In the genomic region with DNA sequence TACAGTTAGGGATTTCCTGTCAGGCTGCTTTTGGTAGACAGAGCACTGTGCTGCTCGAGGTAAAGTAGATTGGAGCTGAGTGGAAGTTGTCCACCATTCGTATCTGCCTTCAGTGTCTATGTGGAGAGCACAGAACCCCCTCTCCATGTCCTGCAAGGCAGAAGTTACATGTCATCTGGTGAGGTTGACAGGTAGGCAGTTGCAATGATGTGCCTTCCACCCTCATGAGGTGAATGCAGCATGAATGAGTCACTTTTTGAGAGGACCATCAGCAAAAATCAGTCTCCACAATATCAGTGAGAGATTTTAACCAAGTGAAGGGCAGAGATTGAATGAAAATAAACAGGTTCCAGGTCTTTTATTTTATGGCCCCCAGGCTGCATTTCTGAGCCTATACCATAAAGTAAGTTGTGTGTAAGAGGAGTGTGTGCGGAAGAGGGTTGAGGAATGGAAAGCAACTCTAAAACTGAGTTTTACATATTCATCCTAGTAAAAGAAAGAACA, we compare ENCODE assay signal across 17 cellular contexts. TPM values are rescaled to one million over a fixed set of nuclear protein-coding genes. Genes with fewer than 3 reads are reported as not detected.
A peak's percentile ranks its signal among the peaks of the same experiment; 100 is the strongest.
DNase-seq lines count a peak whose midpoint lies in the region.
"Had no signal": no experiment of that assay in that cellular context is flagged by ENCODE, and none has a peak within 500 bp of the region (broad histone marks: within the 10 kb centered on the region; RNA-seq: fewer than 3 reads in every experiment).

No MANE protein-coding gene starts in this region.

- DNase-seq in DMS53 (lab: John Stamatoyannopoulos, UW) (peak; percentile 30), DMS53 treated with DMSO at 0.1 percent for 48 hours (lab: John Stamatoyannopoulos, UW; ENCODE audit: unreplicated experiment) (no peak), NCI-H69 (lab: John Stamatoyannopoulos, UW) (peak; percentile 29), kidney tubule cell (ENCODE audit: low spot score) (peak; percentile 20), trophoblast cell (peak; percentile 11 to 71), SKM-1 (lab: John Stamatoyannopoulos, UW; ENCODE audit: unreplicated experiment) (no peak), cardiac septum (ENCODE audit: low spot score) (no peak), A172 (ENCODE audit: low spot score) (no peak)
- DNase-seq: DMS 273 treated with DMSO at 0.1 percent for 48 hours, GOT3, MV-4-11, NCI-H1417 treated with DMSO at 0.1 percent for 48 hours, NCI-H345, NCI-H526 treated with DMSO at 0.1 percent for 48 hours, T-cell had no signal

- intact Hi-C loops in cardiac septum (cut with DNase I) = no loop called here

- no peak overlapping the region for H3K23ac ChIP-seq in trophoblast cell (ENCODE audit: low read length)

- H2BK5ac ChIP-seq in trophoblast cell (ENCODE audit: low read depth, low read length, poor library complexity) = no peak overlapping the region

- H4K91ac ChIP-seq in trophoblast cell (ENCODE audit: low read depth, low read length) = no peak overlapping the region

- peaks cover 1% of the 10 kb centered on the region for H3K79me1 ChIP-seq in trophoblast cell (ENCODE audit: low read length)

- H3K4me2 ChIP-seq in trophoblast cell (ENCODE audit: low read length) = no peak overlapping the region

- H2AFZ ChIP-seq in trophoblast cell (ENCODE audit: insufficient read depth, low read length, poor library complexity) = peak overlapping the region; percentile 5

- H3K27me3 ChIP-seq in trophoblast cell (ENCODE audit: insufficient read depth, low read length) = no peaks in the 10 kb centered on the region
- H3K27me3 ChIP-seq: BLaER1 treated with 17β-estradiol and CSF1 and Interleukin-3, amounts not matched to agents 10 nM and 100 nM had no signal

- H3K14ac ChIP-seq in trophoblast cell (ENCODE audit: low read length) = no peak overlapping the region

- WGBS in trophoblast cell (ENCODE audit: extremely low coverage, insufficient coverage, insufficient read length) = no CpG with 5 or more reads among the region's 3 CpGs

- H3K27ac ChIP-seq in trophoblast cell (ENCODE audit: low read depth, low read length) = no peak overlapping the region
- H3K27ac ChIP-seq: 22Rv1 had no signal

- peak overlapping the region; percentile 37 for H2BK12ac ChIP-seq in trophoblast cell (ENCODE audit: low read length)

- H2BK120ac ChIP-seq in trophoblast cell (ENCODE audit: insufficient read depth, low read length, poor library complexity) = no peak overlapping the region

- peaks cover 7 to 9% of the 10 kb centered on the region in 2 experiments for H3K4me1 ChIP-seq in trophoblast cell (ENCODE audit: control insufficient read depth in 1 of 2, insufficient read depth in 2 of 2, low read length in 2 of 2)

- H2AK5ac ChIP-seq in trophoblast cell (ENCODE audit: low read length) = no peak overlapping the region

- no peak overlapping the region for H3K18ac ChIP-seq in trophoblast cell (ENCODE audit: low read length)

- no peaks in the 10 kb centered on the region for H3K9me3 ChIP-seq in trophoblast cell (ENCODE audit: insufficient read depth, low read depth, low read length)
- H3K9me3 ChIP-seq: BLaER1 treated with 17β-estradiol and CSF1 and Interleukin-3, amounts not matched to agents 10 nM and 100 nM had no signal

- peaks cover 1% of the 10 kb centered on the region for H3K79me2 ChIP-seq in trophoblast cell (ENCODE audit: control insufficient read depth, insufficient read depth, low read length, poor library complexity)

- H3K4ac ChIP-seq in trophoblast cell (ENCODE audit: low read depth, low read length) = no peak overlapping the region

- no peak overlapping the region for H4K12ac ChIP-seq in trophoblast cell (ENCODE audit: low read depth, low read length)

- H3K9ac ChIP-seq in trophoblast cell (ENCODE audit: low read length) = no peak overlapping the region

- H3K4me3 ChIP-seq in trophoblast cell (ENCODE audit: low read depth, low read length) = no peak overlapping the region
- H3K4me3 ChIP-seq: BLaER1 treated with 17β-estradiol and CSF1 and Interleukin-3, amounts not matched to agents 10 nM and 100 nM had no signal

- no peak overlapping the region for H4K8ac ChIP-seq in trophoblast cell (ENCODE audit: low read depth, low read length)

- no peaks in the 10 kb centered on the region for H3K36me3 ChIP-seq in trophoblast cell (ENCODE audit: control insufficient read depth in 1 of 2, insufficient read depth in 2 of 2, low read length in 2 of 2)
- H3K36me3 ChIP-seq: BLaER1 treated with 17β-estradiol and CSF1 and Interleukin-3, amounts not matched to agents 10 nM and 100 nM had no signal

RNA-seq across cellular contexts. Expression of a gene that starts 16.0 kb away (rescaled TPM):
- polyA plus RNA-seq in trophoblast cell (2013) = not detected in 2 replicates
- total RNA-seq in cardiac septum = 0.16 TPM
- not detected in 2 replicates for total RNA-seq in A172 (2014; rRNA removed; shearing (Covaris generic))
- total RNA-seq: T-cell had no signal

RNA-seq across cellular contexts. Expression of a gene that starts 18.1 kb away (rescaled TPM):
- 0.38 and 0.39 TPM in 2 replicates for polyA plus RNA-seq in trophoblast cell (2013)
- 1.7 TPM for total RNA-seq in cardiac septum
- 3.8 and 4.1 TPM in 2 replicates for total RNA-seq in A172 (2014; rRNA removed; shearing (Covaris generic))
- total RNA-seq: T-cell had no signal

RNA-seq across cellular contexts. Expression of a gene that starts 24.0 kb away (rescaled TPM):
- polyA plus RNA-seq in trophoblast cell (2013) = 0.05 and 0.08 TPM in 2 replicates
- total RNA-seq in cardiac septum = not detected
- total RNA-seq in A172 (2014; rRNA removed; shearing (Covaris generic)) = not detected in 2 replicates
- total RNA-seq: T-cell had no signal

RNA-seq across cellular contexts. Expression of a gene that starts 41.8 kb away (rescaled TPM):
- polyA plus RNA-seq in trophoblast cell (2013) = 80.6 and 86.1 TPM in 2 replicates
- 52.9 TPM for total RNA-seq in cardiac septum
- 51.8 and 93.1 TPM in 2 replicates for total RNA-seq in A172 (2014; rRNA removed; shearing (Covaris generic))

Comparison
In these comparisons a context has a peak if more than half of its experiments do, and no peak if none do; other contexts are left out.
1. DNase-seq: peak in DMS53 (single experiment), NCI-H69 (single experiment), kidney tubule cell (single experiment) and trophoblast cell (2 of 2); none in DMS53 treated with DMSO at 0.1 percent for 48 hours (single experiment), SKM-1 (single experiment), cardiac septum (single experiment) and A172 (single experiment).